20 cellular contexts compared by ENCODE assay signal in genomic region chr2:6813573-6813972, GRCh38. TPM values are rescaled to one million over a fixed set of nuclear protein-coding genes. Genes with fewer than 3 reads are reported as not detected.
DNase-seq lines count a peak whose midpoint lies in the region; ATAC-seq, FAIRE-seq and TF ChIP-seq lines count a peak whose summit lies in the region.
"Had no signal": no experiment of that assay in that cellular context is flagged by ENCODE, and none has a peak within 500 bp of the region (broad histone marks: within the 10 kb centered on the region; RNA-seq: fewer than 3 reads in every experiment).

No MANE protein-coding gene starts in this region.

- WGBS in HepG2 (ENCODE audit: low lambda C conversion rate) = 29% methylated on average over 2 of the region's 2 CpGs
- 85% methylated on average over 2 of the region's 2 CpGs for WGBS in right lobe of liver (ENCODE audit: insufficient coverage, low coverage, low lambda C conversion rate, missing lambda C conversion rate)
- 13% methylated on average over 1 of the region's 2 CpGs for WGBS in K562 (ENCODE audit: insufficient coverage, low coverage, missing lambda C conversion rate)

- intact Hi-C loops in HepG2 (cut with micrococcal nuclease; ENCODE audit: unreplicated experiment) = no loop called here
- intact Hi-C loops in right lobe of liver (cut with DNase I) = no loop called here
- intact Hi-C loops in OCI-LY7 (cut with micrococcal nuclease; ENCODE audit: unreplicated experiment) = loop anchor here (5.0 kb wide), 1 partner anchor 36 kb away; no protein-coding TSS in a partner anchor
- intact Hi-C loops in K562 (cut with micrococcal nuclease) = no loop called here
- intact Hi-C loops in ascending aorta (cut with DNase I) = no loop called here

- no peak for TF ChIP-seq POLR2A in HepG2 (IDR thresholded peaks at IDR 0.05; ENCODE audit: insufficient read depth in 1 of 2, low read depth in 2 of 2, low read length in 2 of 2)
- no peak for TF ChIP-seq POLR2A in right lobe of liver (IDR thresholded peaks at IDR 0.05)
- no peak for TF ChIP-seq POLR2A in K562 (conservative IDR thresholded peaks at IDR 0.05)

- no peak overlapping the region for H3K9ac ChIP-seq in HepG2 (ENCODE audit: insufficient read depth, low read depth, low read length)
- no peak overlapping the region for H3K9ac ChIP-seq in K562 (ENCODE audit: insufficient read depth in 1 of 2, low read depth in 2 of 2, low read length in 2 of 2)

- POLR2A ChIA-PET in HepG2 (lab: Yijun Ruan, JAX) (no interaction called here), OCI-LY7 (lab: Charles Lee) (interaction anchor here (0.6 to 0.9 kb wide), 2 partner anchors 900 to 1659 kb away, joined by 4 read pairs; no protein-coding TSS in a partner anchor), K562 (lab: Yijun Ruan, JAX) (no interaction called here)

- H3K79me2 ChIP-seq in HepG2 (ENCODE audit: insufficient read depth, low read length) = no peaks in the 10 kb centered on the region
- no peaks in the 10 kb centered on the region for H3K79me2 ChIP-seq in OCI-LY7 (ENCODE audit: insufficient read depth, low read depth, low read length)
- no peaks in the 10 kb centered on the region for H3K79me2 ChIP-seq in K562 (ENCODE audit: control insufficient read depth, insufficient read depth, low read length)

- no peak for TF ChIP-seq EP300 in HepG2 (IDR thresholded peaks at IDR 0.05; ENCODE audit: low read depth in 2 of 2, low read length in 2 of 2)
- no peak for TF ChIP-seq EP300 in HepG2 (CRISPR knock-in tag; IDR thresholded peaks at IDR 0.05; ENCODE audit: borderline replicate concordance)
- TF ChIP-seq EP300 in K562 (IDR thresholded peaks at IDR 0.05; ENCODE audit: low read length) = no peak

- DNase-seq in HepG2 (ENCODE audit: low spot score) (no peak), right lobe of liver (no peak), OCI-LY7 (ENCODE audit: low spot score) (no peak), K562 (ENCODE audit: extremely low read depth in 1 of 4, low spot score in 3 of 4) (no peak), ascending aorta (ENCODE audit: low spot score in 2 of 2) (no peak), cerebellum (ENCODE audit: low spot score) (no peak)
- DNase-seq: Calu3; CD4-positive, alpha-beta memory T cell; COR-L47; DMS53; DMS79 treated with DMSO at 0.1 percent for 48 hours; GOT3; HCEC 1CT had no signal

- no peaks in the 10 kb centered on the region for H3K36me3 ChIP-seq in HepG2 (replicated peaks in 1 of 2; ENCODE audit: control insufficient read depth in 1 of 2, insufficient read depth in 2 of 2, low read length in 2 of 2)
- H3K36me3 ChIP-seq in right lobe of liver = no peaks in the 10 kb centered on the region
- no peaks in the 10 kb centered on the region for H3K36me3 ChIP-seq in OCI-LY7 (ENCODE audit: insufficient read depth, low read length)
- no peaks in the 10 kb centered on the region for H3K36me3 ChIP-seq in K562 (ENCODE audit: control insufficient read depth, insufficient read depth, low read length)
- H3K36me3 ChIP-seq in ascending aorta = no peaks in the 10 kb centered on the region

- CTCF ChIA-PET in HepG2 (lab: Yijun Ruan, JAX; ENCODE audit: low intra/inter-chr PET ratio, low total read pairs) (no interaction called here), OCI-LY7 (lab: Charles Lee; ENCODE audit: unreplicated experiment) (interaction anchor here (0.8 to 1.1 kb wide), 2 partner anchors 8 to 17 kb away, joined by 3 to 4 read pairs; no protein-coding TSS in a partner anchor), K562 (lab: Yijun Ruan, JAX; ENCODE audit: low intra/inter-chr PET ratio) (no interaction called here)

- no peaks in the 10 kb centered on the region for H4K20me1 ChIP-seq in HepG2 (ENCODE audit: insufficient read depth, low read length)
- H4K20me1 ChIP-seq in OCI-LY7 (ENCODE audit: insufficient read depth, low read length) = no peaks in the 10 kb centered on the region
- no peaks in the 10 kb centered on the region for H4K20me1 ChIP-seq in K562 (replicated peaks; ENCODE audit: control insufficient read depth, insufficient read depth, low read length)

- H3K4me3 ChIP-seq in HepG2 (replicated peaks in 1 of 3; ENCODE audit: insufficient read depth in 1 of 3, low read depth in 2 of 3, low read length in 3 of 3) (no peak overlapping the region), right lobe of liver (no peak overlapping the region), OCI-LY7 (ENCODE audit: low read depth, low read length, poor library complexity, severe bottlenecking) (no peak overlapping the region), K562 (no peak overlapping the region), ascending aorta (no peak overlapping the region)

- TF ChIP-seq CTCF in HepG2 (CRISPR knock-in tag; IDR thresholded peaks at IDR 0.05) (no peak), right lobe of liver (IDR thresholded peaks at IDR 0.05) (no peak), OCI-LY7 (conservative IDR thresholded peaks at IDR 0.05; ENCODE audit: low read length) (no peak), K562 (IDR thresholded peaks at IDR 0.05 in 2 of 3, conservative IDR thresholded peaks at IDR 0.05 in 1 of 3; ENCODE audit: insufficient read depth in 2 of 3, low read depth in 1 of 3, low read length in 3 of 3) (no peak), ascending aorta (IDR thresholded peaks at IDR 0.05) (no peak)

- in situ Hi-C loops in HepG2 (cut with HindIII; ENCODE audit: extremely low pct_ligation_motif_present, low pct_unique_long_range_greater_than_20kb) = no loop called here
- in situ Hi-C loops in K562 (cut with MboI) = no loop called here

- TF ChIP-seq RAD21 in HepG2 (CRISPR knock-in tag; IDR thresholded peaks at IDR 0.05) (no peak), K562 (CRISPR knock-in tag; conservative IDR thresholded peaks at IDR 0.05 in 1 of 2, IDR thresholded peaks at IDR 0.05 in 1 of 2) (no peak)

- H3K4me1 ChIP-seq in HepG2 (ENCODE audit: insufficient read depth, low read length) = no peaks in the 10 kb centered on the region
- no peaks in the 10 kb centered on the region for H3K4me1 ChIP-seq in right lobe of liver
- H3K4me1 ChIP-seq in OCI-LY7 (ENCODE audit: insufficient read depth, low read length, poor library complexity, severe bottlenecking) = peaks cover 64% of the 10 kb centered on the region
- no peaks in the 10 kb centered on the region for H3K4me1 ChIP-seq in K562 (replicated peaks in 1 of 2; ENCODE audit: control insufficient read depth in 2 of 2, insufficient read depth in 2 of 2, low read length in 2 of 2)
- H3K4me1 ChIP-seq in ascending aorta = no peaks in the 10 kb centered on the region

- H3K9me1 ChIP-seq in K562 (ENCODE audit: control insufficient read depth, insufficient read depth, low read length) = no peaks in the 10 kb centered on the region

- FAIRE-seq in HepG2 (lab: Jason Lieb, UNC) (no peak), K562 (lab: Jason Lieb, UNC) (no peak)
- FAIRE-seq: A204.1, G401.6, GM12892 had no signal

- ATAC-seq in HepG2 (no peak), right lobe of liver (no peak), K562 (no peak), GM18511 (IDR thresholded peaks at IDR 0.05; ENCODE audit: unreplicated experiment) (no peak), HG03565 (IDR thresholded peaks at IDR 0.05; ENCODE audit: unreplicated experiment) (no peak)

- BruUV-seq in HepG2 (replicated peaks; lab: Mats Ljungman, UMichigan) (no TSS peak), OCI-LY7 (replicated peaks; lab: Mats Ljungman, UMichigan) (no TSS peak), K562 (replicated peaks; lab: Mats Ljungman, UMichigan) (no TSS peak)

- no peak overlapping the region for H3K27ac ChIP-seq in HepG2 (ENCODE audit: extremely low read length, insufficient read depth, low read length)
- no peak overlapping the region for H3K27ac ChIP-seq in right lobe of liver
- no peak overlapping the region for H3K27ac ChIP-seq in OCI-LY7 (ENCODE audit: low read depth, low read length, poor library complexity, severe bottlenecking)
- no peak overlapping the region for H3K27ac ChIP-seq in K562 (ENCODE audit: extremely low read depth, low read depth, low read length)
- no peak overlapping the region for H3K27ac ChIP-seq in ascending aorta
- H3K27ac ChIP-seq: 22Rv1 had no signal

- H3K9me2 ChIP-seq in OCI-LY7 (ENCODE audit: insufficient read depth, low read length) = no peaks in the 10 kb centered on the region

- H3K9me3 ChIP-seq in HepG2 (ENCODE audit: low read length) (no peaks in the 10 kb centered on the region), right lobe of liver (no peaks in the 10 kb centered on the region), OCI-LY7 (ENCODE audit: low read length) (no peaks in the 10 kb centered on the region), K562 (replicated peaks; ENCODE audit: control insufficient read depth, insufficient read depth, low read depth, low read length) (no peaks in the 10 kb centered on the region; the same call in 1 of the 2 replicates), ascending aorta (no peaks in the 10 kb centered on the region)

- H2AFZ ChIP-seq in HepG2 (ENCODE audit: low read length) = no peak overlapping the region
- peak overlapping the region; percentile 92 for H2AFZ ChIP-seq in OCI-LY7 (ENCODE audit: low read length)
- H2AFZ ChIP-seq in K562 (ENCODE audit: low read depth, low read length) = no peak overlapping the region

- H3K4me2 ChIP-seq in HepG2 (ENCODE audit: low read depth, low read length) (no peak overlapping the region), OCI-LY7 (ENCODE audit: low read length) (peak overlapping the region; percentile 65), K562 (ENCODE audit: insufficient read depth, low read length) (no peak overlapping the region)

- peaks cover 4 to 45% of the 10 kb centered on the region in 2 experiments; a peak in 3 of 5 replicates for H3K27me3 ChIP-seq in HepG2 (ENCODE audit: control insufficient read depth in 1 of 2, insufficient read depth in 2 of 2, low read length in 2 of 2)
- H3K27me3 ChIP-seq in right lobe of liver = no peaks in the 10 kb centered on the region
- H3K27me3 ChIP-seq in K562 (ENCODE audit: control insufficient read depth in 2 of 2, insufficient read depth in 2 of 2, low read length in 2 of 2) = peaks cover 25 to 59% of the 10 kb centered on the region in 2 experiments; a peak in 4 of 5 replicates
- H3K27me3 ChIP-seq in ascending aorta = no peaks in the 10 kb centered on the region

RNA-seq across cellular contexts. Expression of gene CMPK2, which starts 52.1 kb away (rescaled TPM):
- total RNA-seq in HepG2 (2016; rRNA removed; fragmentation: Illumina TruSeq; extraction: Trizol) (0.58 and 1.0 TPM in 2 replicates), right lobe of liver (1 to 10 TPM; 1.9 to 5.1 (median 3.8) TPM), OCI-LY7 (2022) (0.72 and 0.99 TPM in 2 replicates), K562 (2014; rRNA removed) (10.5 TPM in 2 replicates), K562 (2014; rRNA removed; fragmentation: Illumina TruSeq; extraction: Trizol) (5.0 and 5.3 TPM in 2 replicates), K562 (2015; rRNA removed; fragmentation: Illumina TruSeq; extraction: Trizol) (7.4 and 7.6 TPM in 2 replicates), K562 (2021) (7.2 and 7.9 TPM in 2 replicates), ascending aorta (9.4 TPM), cerebellum (7.0 TPM)
- 0.10 and 0.35 TPM in 2 replicates for total RNA-seq in HepG2 (2016; cell fraction: cytosol; rRNA removed; fragmentation: Illumina TruSeq; extraction: Trizol; ENCODE audit: low read depth)
- total RNA-seq in HepG2 (2016; cell fraction: insoluble cytoplasmic fraction; rRNA removed; fragmentation: Illumina TruSeq; extraction: Trizol) = 0.88 and 0.89 TPM in 2 replicates
- total RNA-seq in HepG2 (2016; cell fraction: membrane; rRNA removed; fragmentation: Illumina TruSeq; extraction: Trizol) = 0.34 and 0.48 TPM in 2 replicates
- total RNA-seq in HepG2 (2016; cell fraction: nucleus; rRNA removed; fragmentation: Illumina TruSeq; extraction: Trizol) = 0.34 and 0.44 TPM in 2 replicates
- polyA plus RNA-seq in HepG2 (2011; rRNA removed) (0.04 and 0.16 TPM in 2 replicates), K562 (2011; rRNA removed) (3.5 and 4.3 TPM in 2 replicates), K562 (2014; fragmentation: Illumina TruSeq; extraction: Trizol) (5.3 and 6.5 TPM in 2 replicates), K562 (2014; fragmentation: Nextera tagmentation; extraction: Ambion mirVana) (1 to 10 TPM; 2.6 to 2.9 TPM), K562 (2014; rRNA removed) (3.8 and 4.5 TPM in 2 replicates)
- 0.05 and 0.08 TPM in 2 replicates for polyA plus RNA-seq in HepG2 (2011; cell fraction: cytosol; rRNA removed)
- not detected in 2 replicates for polyA plus RNA-seq in HepG2 (2011; cell fraction: nucleus; rRNA removed)
- polyA plus RNA-seq in HepG2 (2012) = 0.20 TPM in 1 of 2 replicates, not detected in the other
- 0.07 and 0.27 TPM in 2 replicates for polyA plus RNA-seq in HepG2 (2016; cell fraction: cytosol; fragmentation: Illumina TruSeq; extraction: Trizol; ENCODE audit: low read depth)
- polyA plus RNA-seq in HepG2 (2016; cell fraction: insoluble cytoplasmic fraction; fragmentation: Illumina TruSeq; extraction: Trizol; ENCODE audit: low read depth) = 0.84 and 1.0 TPM in 2 replicates
- polyA plus RNA-seq in HepG2 (2016; cell fraction: membrane; fragmentation: Illumina TruSeq; extraction: Trizol; ENCODE audit: low read depth) = 0.23 and 0.33 TPM in 2 replicates
- polyA plus RNA-seq in HepG2 (2016; cell fraction: nucleus; fragmentation: Illumina TruSeq; extraction: Trizol; ENCODE audit: insufficient read depth, low read depth) = 0.55 and 0.74 TPM in 2 replicates
- 0.28 TPM in 1 of 2 replicates, not detected in the other for polyA minus RNA-seq in HepG2 (2011; rRNA and poly(A)+ RNA removed; ENCODE audit: low replicate concordance)
- not detected in 2 replicates for polyA minus RNA-seq in HepG2 (2011; cell fraction: cytosol; rRNA and poly(A)+ RNA removed)
- 0.77 TPM in 1 of 2 replicates, not detected in the other for polyA minus RNA-seq in HepG2 (2011; cell fraction: nucleus; rRNA and poly(A)+ RNA removed)
- total RNA-seq in OCI-LY7 (2014; rRNA removed; shearing (Covaris generic)) = 0.28 TPM in 1 of 2 replicates, not detected in the other
- 2.3 and 3.5 TPM in 2 replicates for total RNA-seq in K562 (2011; cell fraction: chromatin; rRNA removed; ENCODE audit: low replicate concordance)
- 2.3 and 2.8 TPM in 2 replicates for total RNA-seq in K562 (2011; cell fraction: nucleolus; rRNA removed)
- 3.5 and 5.2 TPM in 2 replicates for total RNA-seq in K562 (2011; cell fraction: nucleoplasm; rRNA removed)
- polyA plus RNA-seq in K562 (2011; cell fraction: cytosol; rRNA removed) = 3.2 and 3.6 TPM in 2 replicates
- polyA plus RNA-seq in K562 (2011; cell fraction: nucleus; rRNA removed) = 5.6 and 6.6 TPM in 2 replicates
- 8.3 and 23.7 TPM in 2 replicates for polyA plus RNA-seq in K562 (2012)
- 2.9 and 4.3 TPM in 2 replicates for polyA minus RNA-seq in K562 (2011; rRNA and poly(A)+ RNA removed)
- polyA minus RNA-seq in K562 (2011; cell fraction: cytosol; rRNA and poly(A)+ RNA removed) = 2.9 and 3.3 TPM in 2 replicates
- 3.4 and 5.2 TPM in 2 replicates for polyA minus RNA-seq in K562 (2011; cell fraction: nucleus; rRNA and poly(A)+ RNA removed)
- polyA plus RNA-seq: AG04450 had no signal

Comparison
In these comparisons a context has a peak if more than half of its experiments do, and no peak if none do; other contexts are left out.
1. Of the 241 proteins assayed by ChIP-seq in both HepG2 and K562: peak only in HepG2: PCBP1 and PCBP2; only in K562: ZNF512; in both: none; in neither: 238.